8 cellular contexts compared by ENCODE assay signal in genomic region chr6:43723737-43724295, GRCh38. TPM values are rescaled to one million over a fixed set of nuclear protein-coding genes. Genes with fewer than 3 reads are reported as not detected.
DNase-seq lines count a peak whose midpoint lies in the region; ATAC-seq and TF ChIP-seq lines count a peak whose summit lies in the region.

No MANE protein-coding gene starts in this region.

- POLR2A ChIA-PET in AG04449 (lab: Yijun Ruan, JAX), result no interaction called here

- DNase-seq in AG04449 (ENCODE audit: low read depth, low spot score) (no peak), NCI-H774 (lab: John Stamatoyannopoulos, UW) (peak; percentile 17), epithelial cell of esophagus (ENCODE audit: low read depth) (peak; percentile 92), natural killer cell (peak; percentile 57), thyroid gland (peak; percentile 81 to 83)
- DNase-seq in activated CD8-positive, alpha-beta memory T cell treated with anti-CD3 and anti-CD28 coated beads for 1 hour (ENCODE audit: extremely low read depth in 1 of 2, low read depth in 1 of 2), result peak; percentile 44 to 51

- H3K4me1 ChIP-seq in thyroid gland, result peaks cover 0 to 9% of the 10 kb centered on the region in 2 donors

- no peaks in the 10 kb centered on the region for H3K36me3 Mint-ChIP-seq in natural killer cell

- H3K27me3 ChIP-seq in thyroid gland, result no peaks in the 10 kb centered on the region

- ATAC-seq in GM18499 (IDR thresholded peaks at IDR 0.05; ENCODE audit: insufficient read depth, unreplicated experiment) (peak; percentile 38), HG03159 (IDR thresholded peaks at IDR 0.05; ENCODE audit: unreplicated experiment) (peak; percentile 64), natural killer cell (peak; percentile 68 to 77 (median 72))

- no peak for TF ChIP-seq POLR2A in thyroid gland (IDR thresholded peaks at IDR 0.05)

- no peaks in the 10 kb centered on the region for H3K9me3 ChIP-seq in thyroid gland

- CTCF ChIA-PET in AG04449 (lab: Yijun Ruan, JAX), result interaction anchor here (0.6 to 7.5 kb wide), 34 partner anchors 9 to 427 kb away, joined by 3 to 187 read pairs (median 4); partner anchors contain the start of genes MRPS18A and VEGFA

- H3K27me3 Mint-ChIP-seq in natural killer cell (ENCODE audit: low read depth in 2 of 2), result peaks cover 11 to 18% of the 10 kb centered on the region in 2 donors

- 48% methylated on average over 9 of the region's 9 CpGs for WGBS in thyroid gland, 2 donors

- no peaks in the 10 kb centered on the region for H3K36me3 ChIP-seq in thyroid gland

- intact Hi-C loops in natural killer cell (cut with micrococcal nuclease) (loop anchor here (1.0 to 2.0 kb wide), 4 partner anchors 45 to 355 kb away; no protein-coding TSS in a partner anchor), thyroid gland (cut with DNase I) (loop anchor here (10.0 kb wide), 1 partner anchor 59 kb away; no protein-coding TSS in a partner anchor)

- no peaks in the 10 kb centered on the region for H3K9me3 Mint-ChIP-seq in natural killer cell

- TF ChIP-seq CTCF in AG04449 (IDR thresholded peaks at IDR 0.05; ENCODE audit: insufficient read depth, low read length, missing control alignments), result peak; percentile 65
- peak; percentile 81 for TF ChIP-seq CTCF in epithelial cell of esophagus (IDR thresholded peaks at IDR 0.05; ENCODE audit: insufficient read depth, low read depth, low read length, missing control alignments)
- TF ChIP-seq CTCF in natural killer cell (IDR thresholded peaks at IDR 0.05), result peak; percentile 58
- TF ChIP-seq CTCF in thyroid gland (IDR thresholded peaks at IDR 0.05), result peak in 5 of 6 experiments; percentile 37 to 80 (median 66)

- no peak overlapping the region for H3K4me3 Mint-ChIP-seq in natural killer cell

- peak overlapping the region in 1 of 2 donors; percentile 82 for H3K27ac Mint-ChIP-seq in natural killer cell

- H3K27ac ChIP-seq in thyroid gland, result no peak overlapping the region

- H3K4me1 Mint-ChIP-seq in natural killer cell, result peaks cover 14 to 25% of the 10 kb centered on the region in 2 donors

- H3K4me3 ChIP-seq in AG04449 (ENCODE audit: low read depth, low read length), result no peak overlapping the region
- no peak overlapping the region for H3K4me3 ChIP-seq in epithelial cell of esophagus (ENCODE audit: low read length)
- no peak overlapping the region for H3K4me3 ChIP-seq in thyroid gland (replicated peaks in 1 of 3)

RNA-seq across cellular contexts. Expression of gene MRPS18A, which starts 36.2 kb away (rescaled TPM):
- 10 to 100 TPM; 29.0 to 39.8 (median 33.1) TPM for total RNA-seq in natural killer cell
- total RNA-seq in thyroid gland, result 10 to 100 TPM; 26.3 to 61.1 (median 45.1) TPM

RNA-seq across cellular contexts. Expression of gene VEGFA, which starts 46.2 kb away (rescaled TPM):
- total RNA-seq in natural killer cell (10 to 100 TPM in 1 of 3 donors, 1 to 10 TPM in 2; 3.6 to 27.5 (median 3.7) TPM), thyroid gland (1,000 to 10,000 TPM in 1 of 4 donors, 100 to 1,000 TPM in 3; 510 to 1,437 (median 630) TPM)

Comparison
In these comparisons a context has a peak if more than half of its experiments do, and no peak if none do; other contexts are left out.
1. RNA of gene VEGFA, which starts 46.2 kb away (total RNA-seq): 510 to 1,437 TPM in thyroid gland; 3.6 to 27.5 TPM in natural killer cell; every median in the first group is over 10 times any median in the second.
2. Peak in every context shown above with its lines, with median percentiles within 50 percentile points of each other: CTCF ChIP-seq and ATAC-seq.